ENCODE assay signal across 11 cellular contexts in the genomic region with DNA sequence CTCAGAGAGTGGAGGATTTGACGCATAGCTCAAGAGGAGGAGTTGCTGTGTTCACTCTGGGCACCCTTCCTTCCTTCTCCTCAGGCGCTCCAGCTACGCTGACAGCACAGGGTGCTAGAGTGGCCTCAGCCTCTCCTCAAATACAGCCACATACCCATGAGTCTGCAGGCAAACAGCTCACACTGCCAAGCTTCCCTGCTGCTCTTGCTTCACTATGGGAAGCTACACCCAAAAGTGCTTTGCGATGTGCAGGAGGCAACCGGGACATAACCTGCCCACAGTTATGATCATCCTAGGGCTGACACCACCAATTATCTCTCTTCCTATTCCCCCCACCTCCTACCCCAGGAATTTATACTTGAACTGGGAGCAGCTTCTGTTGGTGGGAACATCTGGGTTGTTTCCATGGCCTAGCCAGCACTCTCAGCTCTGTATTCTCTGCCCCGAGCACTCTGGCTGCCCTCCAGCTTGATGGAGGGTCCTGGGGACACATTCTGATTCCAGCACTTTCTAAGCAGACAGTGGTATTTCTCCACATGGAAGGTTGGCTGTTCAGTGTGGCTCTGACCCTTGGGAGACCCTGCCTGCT. TPM values are rescaled to one million over a fixed set of nuclear protein-coding genes. Genes with fewer than 3 reads are reported as not detected.
DNase-seq lines count a peak whose midpoint lies in the region; ATAC-seq and TF ChIP-seq lines count a peak whose summit lies in the region.
"Had no signal": no experiment of that assay in that cellular context is flagged by ENCODE, and none has a peak within 500 bp of the region (broad histone marks: within the 10 kb centered on the region; RNA-seq: fewer than 3 reads in every experiment).

No MANE protein-coding gene starts in this region.

- no peak overlapping the region for H2AK5ac ChIP-seq in mesendoderm (ENCODE audit: low read length)

- 10 to 41% (median 29%) methylated on average over 6 of the region's 6 CpGs for WGBS in ovary, 3 donors
- WGBS in mesendoderm (ENCODE audit: extremely low coverage, insufficient coverage, low lambda C conversion rate): no CpG with 5 or more reads among the region's 6 CpGs

- H3K56ac ChIP-seq in mesendoderm (ENCODE audit: low read length): no peak overlapping the region

- no peak for DNase-seq in A673 (ENCODE audit: low spot score)
- peak; percentile 60 for DNase-seq in amniotic epithelial cell (ENCODE audit: low read depth)
- peak; percentile 23 to 71 for DNase-seq in cardiac muscle cell (ENCODE audit: low read depth in 1 of 2, low spot score in 1 of 2)
- peak; percentile 56 to 82 (median 69) for DNase-seq in ovary
- no peak for DNase-seq in activated CD8-positive, alpha-beta memory T cell treated with anti-CD3 and anti-CD28 coated beads, Interleukin-2, amount 50 U/mL, for 48 hours
- no peak for DNase-seq in mesendoderm
- DNase-seq in activated CD8-positive, alpha-beta T cell treated with anti-CD3 and anti-CD28 coated beads for 36 hours: no peak
- DNase-seq: activated CD8-positive, alpha-beta memory T cell treated with anti-CD3 and anti-CD28 coated beads for 24 hours; NCI-H1694 treated with DMSO at 0.1 percent for 48 hours had no signal

- no peaks in the 10 kb centered on the region for H3K9me3 Mint-ChIP-seq in activated CD8-positive, alpha-beta T cell treated with anti-CD3 and anti-CD28 coated beads for 36 hours
- H3K9me3 Mint-ChIP-seq: memory B cell had no signal

- POLR2A ChIA-PET in A673 (lab: Charles Lee; ENCODE audit: low non-redundant PET): no interaction called here
- POLR2A ChIA-PET in activated CD8-positive, alpha-beta T cell treated with anti-CD3 and anti-CD28 coated beads for 36 hours (lab: Charles Lee): no interaction called here

- no peak overlapping the region for H4K5ac ChIP-seq in mesendoderm (ENCODE audit: low read length)

- H3K9me3 ChIP-seq in A673 (ENCODE audit: low read depth, low read length, poor library complexity, severe bottlenecking): no peaks in the 10 kb centered on the region
- H3K9me3 ChIP-seq in cardiac muscle cell (ENCODE audit: low read depth): no peaks in the 10 kb centered on the region
- no peaks in the 10 kb centered on the region for H3K9me3 ChIP-seq in ovary

- no peak overlapping the region for H3K4me2 ChIP-seq in mesendoderm (ENCODE audit: low read length)

- no peak overlapping the region for H3K23ac ChIP-seq in mesendoderm (ENCODE audit: low read length)

- H3K4me1 ChIP-seq in A673 (ENCODE audit: insufficient read depth, low read length, poor library complexity, severe bottlenecking): peaks cover 15% of the 10 kb centered on the region
- H3K4me1 ChIP-seq in cardiac muscle cell (ENCODE audit: low read depth): peaks cover 23% of the 10 kb centered on the region
- H3K4me1 ChIP-seq in ovary (ENCODE audit: insufficient read depth): peaks cover 21% of the 10 kb centered on the region
- no peaks in the 10 kb centered on the region for H3K4me1 ChIP-seq in mesendoderm (ENCODE audit: control insufficient read depth, low read depth, low read length)

- no peak for TF ChIP-seq EP300 in ovary (IDR thresholded peaks at IDR 0.05)

- H3K4me1 Mint-ChIP-seq in activated CD8-positive, alpha-beta T cell treated with anti-CD3 and anti-CD28 coated beads for 36 hours (ENCODE audit: low read depth): no peaks in the 10 kb centered on the region
- H3K4me1 Mint-ChIP-seq: memory B cell had no signal

- no peak overlapping the region for H4K8ac ChIP-seq in mesendoderm (ENCODE audit: low read depth, low read length)

- no peaks in the 10 kb centered on the region for H3K79me2 ChIP-seq in mesendoderm (ENCODE audit: control insufficient read depth, insufficient read depth, low read length)

- intact Hi-C loops in A673 (cut with micrococcal nuclease; ENCODE audit: unreplicated experiment): loop anchor here (5.0 kb wide), 1 partner anchor 155 kb away; no protein-coding TSS in a partner anchor
- intact Hi-C loops in ovary (cut with DNase I): loop anchor here in 1 of 4 donors (10.0 kb wide), 1 partner anchor 138 kb away; no protein-coding TSS in a partner anchor
- intact Hi-C loops in activated CD8-positive, alpha-beta T cell treated with anti-CD3 and anti-CD28 coated beads for 36 hours (cut with micrococcal nuclease): no loop called here

- TF ChIP-seq CTCF in A673 (conservative IDR thresholded peaks at IDR 0.05; ENCODE audit: low read depth, low read length) (no peak), cardiac muscle cell (IDR thresholded peaks at IDR 0.05; ENCODE audit: low read depth, low read length) (no peak), ovary (IDR thresholded peaks at IDR 0.05) (no peak)
- TF ChIP-seq CTCF in activated CD8-positive, alpha-beta T cell treated with anti-CD3 and anti-CD28 coated beads for 36 hours (IDR thresholded peaks at IDR 0.05): no peak

- peak overlapping the region; percentile 58 for H3K27ac ChIP-seq in A673 (ENCODE audit: low read depth, low read length, poor library complexity, severe bottlenecking)
- peak overlapping the region; percentile 54 for H3K27ac ChIP-seq in cardiac muscle cell
- peak overlapping the region; percentile 58 to 88 for H3K27ac ChIP-seq in ovary
- H3K27ac ChIP-seq in mesendoderm (ENCODE audit: low read depth, low read length): no peak overlapping the region

- BruUV-seq in A673 (replicated peaks; lab: Mats Ljungman, UMichigan): no TSS peak

- CTCF ChIA-PET in A673 (lab: Charles Lee): interaction anchor here (1.0 kb wide), 1 partner anchor 197 kb away, joined by 3 read pairs; no protein-coding TSS in a partner anchor
- CTCF ChIA-PET in activated CD8-positive, alpha-beta T cell treated with anti-CD3 and anti-CD28 coated beads for 36 hours (lab: Charles Lee): interaction anchor here (0.6 to 2.0 kb wide), 3 partner anchors 11 to 42 kb away, joined by 3 to 4 read pairs (median 3); no protein-coding TSS in a partner anchor

- no peaks in the 10 kb centered on the region for H3K79me1 ChIP-seq in mesendoderm (ENCODE audit: low read length)

- no peak overlapping the region for H3K9ac ChIP-seq in mesendoderm (ENCODE audit: low read length)

- H3K36me3 Mint-ChIP-seq in activated CD8-positive, alpha-beta T cell treated with anti-CD3 and anti-CD28 coated beads for 36 hours (ENCODE audit: low read depth): no peaks in the 10 kb centered on the region

- no peak overlapping the region for H3K4me3 ChIP-seq in A673 (ENCODE audit: low read depth, low read length, poor library complexity, severe bottlenecking)
- H3K4me3 ChIP-seq in cardiac muscle cell: no peak overlapping the region
- H3K4me3 ChIP-seq in ovary: no peak overlapping the region
- H3K4me3 ChIP-seq in mesendoderm (ENCODE audit: low read length): no peak overlapping the region

- H3K18ac ChIP-seq in mesendoderm (ENCODE audit: low read length): no peak overlapping the region

- ATAC-seq in GM21526 (IDR thresholded peaks at IDR 0.05; ENCODE audit: low FRiP score, unreplicated experiment): no peak
- no peak for ATAC-seq in activated CD8-positive, alpha-beta T cell treated with anti-CD3 and anti-CD28 coated beads for 36 hours

- H2BK5ac ChIP-seq in mesendoderm (ENCODE audit: low read length): no peak overlapping the region

- TF ChIP-seq POLR2A in ovary (IDR thresholded peaks at IDR 0.05): no peak

- H3K36me3 ChIP-seq in A673 (ENCODE audit: insufficient read depth, low read length, poor library complexity, severe bottlenecking) (no peaks in the 10 kb centered on the region), cardiac muscle cell (peaks cover 5% of the 10 kb centered on the region), ovary (no peaks in the 10 kb centered on the region), mesendoderm (ENCODE audit: control insufficient read depth, insufficient read depth, low read length) (no peaks in the 10 kb centered on the region)

- H3K27me3 Mint-ChIP-seq in activated CD8-positive, alpha-beta T cell treated with anti-CD3 and anti-CD28 coated beads for 36 hours: no peaks in the 10 kb centered on the region
- H3K27me3 Mint-ChIP-seq: memory B cell had no signal

- no peaks in the 10 kb centered on the region for H3K27me3 ChIP-seq in A673 (replicated peaks; ENCODE audit: insufficient read depth, low read depth, low read length, poor library complexity)
- peaks cover 35% of the 10 kb centered on the region for H3K27me3 ChIP-seq in cardiac muscle cell
- H3K27me3 ChIP-seq in ovary: no peaks in the 10 kb centered on the region
- H3K27me3 ChIP-seq in mesendoderm (ENCODE audit: insufficient read depth, low read length, poor library complexity): no peaks in the 10 kb centered on the region

- no peak overlapping the region for H3K4me3 Mint-ChIP-seq in activated CD8-positive, alpha-beta T cell treated with anti-CD3 and anti-CD28 coated beads for 36 hours
- H3K4me3 Mint-ChIP-seq: memory B cell had no signal

- H2BK120ac ChIP-seq in mesendoderm (ENCODE audit: low read depth, low read length): no peak overlapping the region

- no peak overlapping the region for H2BK15ac ChIP-seq in mesendoderm (replicated peaks; ENCODE audit: low read depth)

- H3K27ac Mint-ChIP-seq in activated CD8-positive, alpha-beta T cell treated with anti-CD3 and anti-CD28 coated beads for 36 hours: no peak overlapping the region
- H3K27ac Mint-ChIP-seq: memory B cell had no signal

- no peak overlapping the region for H3K4ac ChIP-seq in mesendoderm (ENCODE audit: low read depth, low read length)

RNA-seq across cellular contexts. Expression of gene SREBF1, which starts 40.3 kb away (rescaled TPM):
- total RNA-seq in A673 (2021) (240 and 328 TPM in 2 replicates), cardiac muscle cell (36.4 and 45.9 TPM in 2 replicates), ovary (100 to 1,000 TPM in 3 of 7 donors, 10 to 100 TPM in 4; 30.3 to 190 (median 97.4) TPM)
- polyA plus RNA-seq in cardiac muscle cell (28.5 and 38.9 TPM in 2 replicates), ovary (10 to 100 TPM; 24.3 to 44.3 TPM)
- 59.1 TPM for polyA plus RNA-seq in mesendoderm (2013, experiment 1 of 2)
- polyA plus RNA-seq in mesendoderm (2013, experiment 2 of 2): 55.4 TPM
- total RNA-seq in activated CD8-positive, alpha-beta T cell treated with anti-CD3 and anti-CD28 coated beads for 36 hours: 100 to 1,000 TPM; 103 to 116 TPM

Comparison
In these comparisons a context has a peak if more than half of its experiments do, and no peak if none do; other contexts are left out.
1. DNase-seq: peak in amniotic epithelial cell (single experiment), cardiac muscle cell (2 of 2) and ovary (5 of 5); none in A673 (single experiment), activated CD8-positive, alpha-beta memory T cell treated with anti-CD3 and anti-CD28 coated beads, Interleukin-2, amount 50 U/mL, for 48 hours (single experiment), mesendoderm (single experiment) and activated CD8-positive, alpha-beta T cell treated with anti-CD3 and anti-CD28 coated beads for 36 hours (single experiment).